8 cellular contexts compared by ENCODE assay signal in the genomic region with DNA sequence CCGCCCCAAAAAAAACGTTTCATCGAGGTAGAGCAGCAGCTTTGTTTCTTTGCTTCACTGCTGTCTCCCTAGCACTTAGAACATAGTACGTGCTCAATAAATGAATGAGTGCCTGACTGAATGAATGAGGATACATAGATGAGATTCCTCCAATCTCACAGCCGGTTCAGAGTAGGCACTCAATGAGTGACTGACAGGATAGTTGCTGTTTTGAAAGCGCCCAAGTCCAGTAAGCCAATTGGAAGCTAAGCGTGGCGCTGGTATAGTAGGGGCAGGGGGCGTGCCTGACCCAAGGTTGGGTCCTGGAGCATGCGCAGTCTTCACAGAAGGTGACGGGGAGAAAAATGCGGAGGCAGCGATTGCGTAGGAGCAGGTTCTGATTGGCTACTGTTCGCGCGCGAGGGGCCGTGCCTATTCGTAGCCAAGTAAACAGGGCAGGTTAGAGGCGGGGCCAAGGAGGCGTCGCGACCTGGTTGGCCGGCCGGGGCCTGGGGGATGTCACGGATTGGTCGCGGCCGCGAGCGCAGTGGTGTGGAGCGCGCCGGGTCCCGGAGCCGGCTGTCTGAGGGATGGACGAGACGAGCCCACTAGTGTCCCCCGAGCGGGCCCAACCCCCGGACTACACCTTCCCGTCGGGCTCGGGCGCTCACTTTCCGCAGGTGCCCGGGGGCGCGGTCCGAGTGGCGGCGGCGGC. TPM values are rescaled to one million over a fixed set of nuclear protein-coding genes. Genes with fewer than 3 reads are reported as not detected.
DNase-seq lines count a peak whose midpoint lies in the region; ATAC-seq and TF ChIP-seq lines count a peak whose summit lies in the region.

A gene (plus strand): TSS at position 498 of the 694 bp plus-strand sequence. CDS start 72 bp downstream, at position 570.

- H2BK15ac ChIP-seq in H9 (ENCODE audit: low read depth, low read length) = no peak within 1 kb of the TSS

- intact Hi-C loops in activated T-helper 2 cell treated with anti-CD3 and anti-CD28 coated beads, Interferon-gamma antibody, Interleukin-2, Interleukin-4, amounts not matched to agents 10 μg/mL and 5 μg/mL and 100 μg/mL, durations not matched to agents 14 hours and 24 hours and 36 hours (cut with micrococcal nuclease) = loop anchor here (1.0 to 10.0 kb wide), 4 partner anchors 9 to 216 kb away; a partner anchor contains a TSS

- peaks cover 14 to 24% (median 22%) of the 10 kb centered on the region in 3 experiments; a peak in 6 of 7 replicates for H3K36me3 Mint-ChIP-seq in H9 (ENCODE audit: insufficient read depth in 1 of 3, low read depth in 3 of 3)
- H3K36me3 Mint-ChIP-seq in activated T-helper 2 cell treated with anti-CD3 and anti-CD28 coated beads, Interferon-gamma antibody, Interleukin-2, Interleukin-4, amounts not matched to agents 10 μg/mL and 5 μg/mL and 100 μg/mL, durations not matched to agents 14 hours and 24 hours and 36 hours (ENCODE audit: low read depth) = peaks cover 23% of the 10 kb centered on the region
- H3K36me3 Mint-ChIP-seq in natural killer cell treated with Interleukin-12 subunit alpha and Interleukin-12 subunit beta and Interleukin-15 and Interleukin-18, amount 100 ng/mL, for 72 hours = no peaks in the 10 kb centered on the region

- H4K20me1 ChIP-seq in H9 (ENCODE audit: control insufficient read depth, insufficient read depth, insufficient read length) = no peaks in the 10 kb centered on the region

- DNase-seq in H9 (peak; percentile 100), M059J (ENCODE audit: low read depth) (peak; percentile 98), fibroblast of pulmonary artery (ENCODE audit: low read depth) (peak; percentile 100)
- DNase-seq in activated T-helper 2 cell treated with anti-CD3 and anti-CD28 coated beads, Interferon-gamma antibody, Interleukin-2, Interleukin-4, amounts not matched to agents 10 μg/mL and 5 μg/mL and 100 μg/mL, durations not matched to agents 14 hours and 24 hours and 36 hours (ENCODE audit: low spot score) = peak; percentile 99
- peak; percentile 99 for DNase-seq in natural killer cell treated with Interleukin-12 subunit alpha and Interleukin-12 subunit beta and Interleukin-15 and Interleukin-18, amount 100 ng/mL, for 72 hours (ENCODE audit: low spot score)
- DNase-seq in stimulated activated naive CD4-positive, alpha-beta T cell treated with Interleukin-2 at 50 U/mL for 16 hours (lab: John Stamatoyannopoulos, UW) = peak; percentile 99

- H3K9me3 ChIP-seq in ES-I3 (ENCODE audit: control insufficient read depth, insufficient read depth, low read length) (no peaks in the 10 kb centered on the region), H9 (ENCODE audit: control insufficient read depth, low read depth, low read length) (no peaks in the 10 kb centered on the region)

- H2BK20ac ChIP-seq in H9 (ENCODE audit: low read depth, low read length, poor library complexity, severe bottlenecking) = no peak within 1 kb of the TSS

- H3K27me3 ChIP-seq in H9 (ENCODE audit: insufficient read depth, low read length) = no peaks in the 10 kb centered on the region

- peak; percentile 99 to 100 for ATAC-seq in natural killer cell treated with Interleukin-12 subunit alpha and Interleukin-12 subunit beta and Interleukin-15 and Interleukin-18, amount 100 ng/mL, for 72 hours

- H3K79me1 ChIP-seq in H9 (ENCODE audit: insufficient read depth, low read depth, low read length, poor library complexity, severe bottlenecking) = peaks cover 4% of the 10 kb centered on the region

- no peak within 1 kb of the TSS for H3K4ac ChIP-seq in H9 (ENCODE audit: low read depth, low read length)

- H3K27me3 Mint-ChIP-seq in H9 (ENCODE audit: low read depth) = no peaks in the 10 kb centered on the region
- H3K27me3 Mint-ChIP-seq in activated T-helper 2 cell treated with anti-CD3 and anti-CD28 coated beads, Interferon-gamma antibody, Interleukin-2, Interleukin-4, amounts not matched to agents 10 μg/mL and 5 μg/mL and 100 μg/mL, durations not matched to agents 14 hours and 24 hours and 36 hours (ENCODE audit: low read depth) = no peaks in the 10 kb centered on the region
- H3K27me3 Mint-ChIP-seq in natural killer cell treated with Interleukin-12 subunit alpha and Interleukin-12 subunit beta and Interleukin-15 and Interleukin-18, amount 100 ng/mL, for 72 hours = no peaks in the 10 kb centered on the region

- no peak within 1 kb of the TSS for H4K8ac ChIP-seq in H9 (replicated peaks; ENCODE audit: insufficient read length, low read depth, low read length)

- no CpG with 5 or more reads among the region's 54 CpGs for WGBS in H9 (ENCODE audit: extremely low coverage, insufficient read length, low lambda C conversion rate)

- H3K4me3 ChIP-seq in fibroblast of pulmonary artery (replicated peaks; ENCODE audit: low read depth, low read length) = peak within 1 kb of the TSS; percentile 84

- peak within 1 kb of the TSS; percentile 87 for H3K4me2 ChIP-seq in H9 (ENCODE audit: insufficient read depth, insufficient read length, low read length)

- peak; percentile 64 for TF ChIP-seq POLR2A in Raji (IDR thresholded peaks at IDR 0.05; ENCODE audit: insufficient read depth, low read depth, low read length)

- H3T11ph ChIP-seq in H9 (ENCODE audit: low read length) = no peak within 1 kb of the TSS

- H3K14ac ChIP-seq in H9 (ENCODE audit: insufficient read depth, low read length) = peak within 1 kb of the TSS; percentile 93

- H3K27ac ChIP-seq in H9 (ENCODE audit: insufficient read length, low read depth, low read length) = no peak within 1 kb of the TSS

- H3K27ac Mint-ChIP-seq in H9 = peak within 1 kb of the TSS; percentile 92 to 96 (median 95)
- peak within 1 kb of the TSS; percentile 84 for H3K27ac Mint-ChIP-seq in activated T-helper 2 cell treated with anti-CD3 and anti-CD28 coated beads, Interferon-gamma antibody, Interleukin-2, Interleukin-4, amounts not matched to agents 10 μg/mL and 5 μg/mL and 100 μg/mL, durations not matched to agents 14 hours and 24 hours and 36 hours
- H3K27ac Mint-ChIP-seq in natural killer cell treated with Interleukin-12 subunit alpha and Interleukin-12 subunit beta and Interleukin-15 and Interleukin-18, amount 100 ng/mL, for 72 hours = peak within 1 kb of the TSS; percentile 72 to 90

- no peak within 1 kb of the TSS for H2BK120ac ChIP-seq in H9 (ENCODE audit: low read depth, low read length, poor library complexity, severe bottlenecking)

- peaks cover 11% of the 10 kb centered on the region for H3K23me2 ChIP-seq in H9 (ENCODE audit: insufficient read length, low read depth, low read length, poor library complexity, severe bottlenecking)

- H2BK12ac ChIP-seq in H9 (ENCODE audit: insufficient read length, low read depth, low read length) = no peak within 1 kb of the TSS

- H3K4me1 Mint-ChIP-seq in H9 = peaks cover 22 to 24% of the 10 kb centered on the region in 2 experiments
- H3K4me1 Mint-ChIP-seq in activated T-helper 2 cell treated with anti-CD3 and anti-CD28 coated beads, Interferon-gamma antibody, Interleukin-2, Interleukin-4, amounts not matched to agents 10 μg/mL and 5 μg/mL and 100 μg/mL, durations not matched to agents 14 hours and 24 hours and 36 hours (ENCODE audit: low read depth) = peaks cover 19% of the 10 kb centered on the region
- peaks cover 23 to 25% of the 10 kb centered on the region in 2 donors for H3K4me1 Mint-ChIP-seq in natural killer cell treated with Interleukin-12 subunit alpha and Interleukin-12 subunit beta and Interleukin-15 and Interleukin-18, amount 100 ng/mL, for 72 hours (ENCODE audit: low read depth in 2 of 2)

- no peaks in the 10 kb centered on the region; a peak in 2 of 5 replicates for H3K9me3 Mint-ChIP-seq in H9
- H3K9me3 Mint-ChIP-seq in activated T-helper 2 cell treated with anti-CD3 and anti-CD28 coated beads, Interferon-gamma antibody, Interleukin-2, Interleukin-4, amounts not matched to agents 10 μg/mL and 5 μg/mL and 100 μg/mL, durations not matched to agents 14 hours and 24 hours and 36 hours = no peaks in the 10 kb centered on the region
- H3K9me3 Mint-ChIP-seq in natural killer cell treated with Interleukin-12 subunit alpha and Interleukin-12 subunit beta and Interleukin-15 and Interleukin-18, amount 100 ng/mL, for 72 hours = no peaks in the 10 kb centered on the region

- no peak within 1 kb of the TSS for H3K56ac ChIP-seq in H9 (ENCODE audit: insufficient read length, low read depth, low read length)

- peaks cover 7% of the 10 kb centered on the region; the same call in 1 of the 2 replicates for H3K79me2 ChIP-seq in H9 (ENCODE audit: insufficient read depth, low read length)

- H2AFZ ChIP-seq in H9 (ENCODE audit: low read length) = peak within 1 kb of the TSS; percentile 74

- no peak within 1 kb of the TSS for H4K91ac ChIP-seq in H9 (ENCODE audit: insufficient read length, low read depth, low read length)

- 0 out of 2 replicates have a peak, but pooled peaks cover 6% of the 10 kb centered on the region for H3K4me1 ChIP-seq in ES-I3 (ENCODE audit: insufficient read depth, low read length)
- peaks cover 5% of the 10 kb centered on the region for H3K4me1 ChIP-seq in H9 (ENCODE audit: insufficient read depth, low read length)

- TF ChIP-seq CTCF in H9 (conservative IDR thresholded peaks at IDR 0.05) (no peak), fibroblast of pulmonary artery (IDR thresholded peaks at IDR 0.05; ENCODE audit: low read length, missing control alignments) (no peak)

- H3K36me3 ChIP-seq in ES-I3 (ENCODE audit: insufficient read depth, low read length) = peaks cover 12% of the 10 kb centered on the region; the same call in 1 of the 2 replicates

- H2BK5ac ChIP-seq in H9 (ENCODE audit: insufficient read length, low read length) = no peak within 1 kb of the TSS

- no peak within 1 kb of the TSS for H2AK5ac ChIP-seq in H9 (ENCODE audit: insufficient read length, low read length)

- peak within 1 kb of the TSS; percentile 83 for H3K18ac ChIP-seq in H9 (ENCODE audit: insufficient read length, low read depth, low read length)

- H3K9ac ChIP-seq in ES-I3 (ENCODE audit: low read depth, low read length) (peak within 1 kb of the TSS; percentile 82), H9 (ENCODE audit: extremely low read depth, insufficient read length, low read length) (peak within 1 kb of the TSS; percentile 87)

- H3K23ac ChIP-seq in H9 (ENCODE audit: insufficient read length, low read depth, low read length) = no peak within 1 kb of the TSS

- H4K5ac ChIP-seq in H9 (ENCODE audit: insufficient read length, low read depth, low read length) = no peak within 1 kb of the TSS

- peak within 1 kb of the TSS; percentile 84 to 95 for H3K4me3 Mint-ChIP-seq in H9
- peak within 1 kb of the TSS; percentile 92 for H3K4me3 Mint-ChIP-seq in activated T-helper 2 cell treated with anti-CD3 and anti-CD28 coated beads, Interferon-gamma antibody, Interleukin-2, Interleukin-4, amounts not matched to agents 10 μg/mL and 5 μg/mL and 100 μg/mL, durations not matched to agents 14 hours and 24 hours and 36 hours (ENCODE audit: low read depth)
- H3K4me3 Mint-ChIP-seq in natural killer cell treated with Interleukin-12 subunit alpha and Interleukin-12 subunit beta and Interleukin-15 and Interleukin-18, amount 100 ng/mL, for 72 hours = peak within 1 kb of the TSS; percentile 96

RNA-seq across cellular contexts. Expression of the gene that starts here (rescaled TPM):
- total RNA-seq in H9 (2021) = 29.8 and 30.9 TPM in 2 replicates
- total RNA-seq in M059J (2014; rRNA removed; shearing (Covaris generic)) = 23.9 and 31.2 TPM in 2 replicates
- 15.8 and 17.4 TPM in 2 replicates for total RNA-seq in activated T-helper 2 cell treated with anti-CD3 and anti-CD28 coated beads, Interferon-gamma antibody, Interleukin-2, Interleukin-4, amounts not matched to agents 10 μg/mL and 5 μg/mL and 100 μg/mL, durations not matched to agents 14 hours and 24 hours and 36 hours
- 10 to 100 TPM; 16.2 to 22.8 TPM for total RNA-seq in natural killer cell treated with Interleukin-12 subunit alpha and Interleukin-12 subunit beta and Interleukin-15 and Interleukin-18, amount 100 ng/mL, for 72 hours
